ENCODE assay signal across 24 cellular contexts in genomic region chr1:202182040-202182877, GRCh38. TPM values are rescaled to one million over a fixed set of nuclear protein-coding genes. Genes with fewer than 3 reads are reported as not detected.
"Had no signal": no experiment of that assay in that cellular context is flagged by ENCODE, and none has a peak within 500 bp of the region (broad histone marks: within the 10 kb centered on the region; RNA-seq: fewer than 3 reads in every experiment).

No MANE protein-coding gene starts in this region.

- H3K27ac Mint-ChIP-seq: immature natural killer cell, memory B cell, mesothelial cell of epicardium had no signal

- H3K36me3 Mint-ChIP-seq: immature natural killer cell, memory B cell, mesothelial cell of epicardium had no signal

- H3K4me1 Mint-ChIP-seq: nephron had no signal

- ATAC-seq: gastrocnemius medialis, left cardiac atrium, lower lobe of right lung, psoas muscle, sciatic nerve had no signal

- H3K9me3 Mint-ChIP-seq: immature natural killer cell, memory B cell, mesothelial cell of epicardium, nephron had no signal

- H3K4me3 Mint-ChIP-seq: immature natural killer cell, memory B cell, mesothelial cell of epicardium, nephron had no signal

- DNase-seq: cortex of kidney; dorsolateral prefrontal cortex; effector CD8-positive, alpha-beta T cell; gastrocnemius medialis; glutamatergic neuron; immature natural killer cell; left cardiac atrium; left ventricle myocardium inferior; lower lobe of right lung; psoas muscle; retina; stimulated activated CD4-positive, alpha-beta T cell treated with anti-CD3 and anti-CD28 coated beads, Interleukin-15, amount 100 ng/mL, for 24 hours; stimulated activated CD4-positive, alpha-beta T cell treated with anti-CD3 and anti-CD28 coated beads, Interleukin-1b, Interleukin-23, amount 100 ng/mL, for 48 hours; stimulated activated CD4-positive, alpha-beta T cell treated with anti-CD3 and anti-CD28 coated beads, Interleukin-4, amount 100 ng/mL, for 4 hours; stimulated activated naive CD4-positive, alpha-beta T cell treated with Interleukin-2 at 50 U/mL for 16 hours; trophoblast cell had no signal

RNA-seq across cellular contexts. Expression of gene LGR6, which starts 11.3 kb away (rescaled TPM):
- total RNA-seq: fibroblast of villous mesenchyme, osteoblast had no signal

RNA-seq across cellular contexts. Expression of gene PTPN7, which starts 21.9 kb away (rescaled TPM):
- total RNA-seq: fibroblast of villous mesenchyme, osteoblast had no signal

RNA-seq across cellular contexts. Expression of gene GPR37L1, which starts 59.5 kb away (rescaled TPM):
- total RNA-seq: osteoblast, psoas muscle, spleen had no signal
- polyA plus RNA-seq: keratinocyte had no signal
